In the genomic region with DNA sequence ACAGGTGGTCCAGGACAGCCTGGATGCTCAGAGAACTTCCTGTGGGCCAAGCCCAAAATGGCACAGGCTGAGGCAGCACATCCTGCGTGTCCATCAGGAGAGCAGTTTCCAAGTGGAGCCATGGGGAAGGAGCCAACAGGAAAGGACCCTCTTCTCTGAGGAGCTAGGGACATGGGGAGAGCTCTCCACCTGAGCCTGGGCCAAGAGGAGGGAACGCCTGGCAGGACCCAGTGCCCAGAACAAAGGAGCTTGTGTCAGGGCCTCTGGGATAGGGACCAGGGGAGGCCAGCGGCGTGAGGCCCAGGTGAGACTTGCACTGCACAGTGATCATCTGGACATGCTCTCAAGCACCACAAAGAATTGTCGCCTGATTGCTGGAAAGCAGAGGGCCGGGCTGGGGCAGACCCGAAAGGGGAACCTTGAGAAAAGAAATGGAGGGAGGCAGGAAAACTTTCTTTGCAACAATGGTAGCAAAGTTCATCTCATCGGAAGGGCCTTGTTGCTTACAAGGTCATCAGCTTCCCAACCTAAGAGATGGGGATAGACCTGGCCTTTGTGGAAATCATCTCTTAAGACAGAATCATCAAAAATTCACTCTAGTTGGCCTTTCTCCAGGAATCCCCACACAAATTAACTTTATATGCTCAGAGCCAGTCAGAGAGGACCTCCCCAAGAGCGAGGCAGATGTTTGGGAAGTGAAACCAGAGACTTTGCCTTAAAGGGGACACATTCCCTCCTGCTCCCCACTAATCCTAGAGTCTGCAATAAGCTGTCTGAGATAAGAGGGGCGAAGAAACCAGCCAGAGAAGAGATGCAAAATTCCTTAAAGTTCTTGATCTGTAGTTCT, we compare ENCODE assay signal across 21 cellular contexts. TPM values are rescaled to one million over a fixed set of nuclear protein-coding genes. Genes with fewer than 3 reads are reported as not detected.
DNase-seq lines count a peak whose midpoint lies in the region; ATAC-seq and TF ChIP-seq lines count a peak whose summit lies in the region.
"Had no signal": no experiment of that assay in that cellular context is flagged by ENCODE, and none has a peak within 500 bp of the region (broad histone marks: within the 10 kb centered on the region; RNA-seq: fewer than 3 reads in every experiment).

No MANE protein-coding gene starts in this region.

- intact Hi-C loops in natural killer cell (cut with micrococcal nuclease): no loop called here

- no peak for ATAC-seq in natural killer cell treated with Interleukin-12 subunit alpha and Interleukin-12 subunit beta and Interleukin-15 and Interleukin-18, amount 100 ng/mL, for 72 hours
- no peak for ATAC-seq in natural killer cell
- no peak for ATAC-seq in GM21723 (IDR thresholded peaks at IDR 0.05; ENCODE audit: unreplicated experiment)
- ATAC-seq: activated CD8-positive, alpha-beta memory T cell treated with anti-CD3 and anti-CD28 coated beads, Interleukin-2, amount 10 ng/mL, durations not matched to agents 7 days and 5 days; activated naive CD8-positive, alpha-beta T cell treated with anti-CD3 and anti-CD28 coated beads, Interleukin-2, amount 50 U/mL, for 24 hours; activated T-helper 17 cell treated with anti-CD3 and anti-CD28 coated beads, Interleukin-2, amount 50 U/mL, for 72 hours; gastroesophageal sphincter; mucosa of descending colon had no signal

- H3K36me3 Mint-ChIP-seq in natural killer cell treated with Interleukin-12 subunit alpha and Interleukin-12 subunit beta and Interleukin-15 and Interleukin-18, amount 100 ng/mL, for 72 hours: no peaks in the 10 kb centered on the region
- no peaks in the 10 kb centered on the region for H3K36me3 Mint-ChIP-seq in natural killer cell
- H3K36me3 Mint-ChIP-seq: activated CD8-positive, alpha-beta memory T cell treated with anti-CD3 and anti-CD28 coated beads, Interleukin-2, amount 10 ng/mL, durations not matched to agents 7 days and 5 days had no signal

- peak overlapping the region; percentile 91 for H3K27ac ChIP-seq in RWPE1

- no peak overlapping the region for H3K27ac Mint-ChIP-seq in natural killer cell treated with Interleukin-12 subunit alpha and Interleukin-12 subunit beta and Interleukin-15 and Interleukin-18, amount 100 ng/mL, for 72 hours
- no peak overlapping the region for H3K27ac Mint-ChIP-seq in natural killer cell
- H3K27ac Mint-ChIP-seq: activated CD8-positive, alpha-beta memory T cell treated with anti-CD3 and anti-CD28 coated beads, Interleukin-2, amount 10 ng/mL, durations not matched to agents 7 days and 5 days; activated naive CD8-positive, alpha-beta T cell treated with anti-CD3 and anti-CD28 coated beads, Interleukin-2, amount 50 U/mL, for 24 hours; CD4-positive, alpha-beta T cell had no signal

- peak; percentile 6 for DNase-seq in natural killer cell treated with Interleukin-12 subunit alpha and Interleukin-12 subunit beta and Interleukin-15 and Interleukin-18, amount 100 ng/mL, for 72 hours (ENCODE audit: low spot score)
- no peak for DNase-seq in natural killer cell
- no peak for DNase-seq in RWPE1 (ENCODE audit: low spot score)
- peak; percentile 59 for DNase-seq in iris pigment epithelial cell (ENCODE audit: low read depth)
- DNase-seq in central memory CD4-positive, alpha-beta T cell: no peak
- DNase-seq in effector CD4-positive, alpha-beta T cell: no peak
- DNase-seq in NCI-H2196 treated with DMSO at 0.1 percent for 48 hours (lab: John Stamatoyannopoulos, UW; ENCODE audit: unreplicated experiment): no peak
- DNase-seq: activated CD8-positive, alpha-beta memory T cell treated with anti-CD3 and anti-CD28 coated beads, Interleukin-2, amount 10 ng/mL, durations not matched to agents 7 days and 5 days; activated naive CD8-positive, alpha-beta T cell treated with anti-CD3 and anti-CD28 coated beads, Interleukin-2, amount 50 U/mL, for 24 hours; CD4-positive, alpha-beta T cell; dermis blood vessel endothelial cell; DND-41; erythroblast; KG1; mucosa of descending colon; NCI-H1105; NCI-H2107; NCI-H524 treated with DMSO at 0.1 percent for 48 hours had no signal

- peaks cover 17 to 28% of the 10 kb centered on the region in 2 donors for H3K27me3 Mint-ChIP-seq in natural killer cell treated with Interleukin-12 subunit alpha and Interleukin-12 subunit beta and Interleukin-15 and Interleukin-18, amount 100 ng/mL, for 72 hours
- peaks cover 10 to 29% of the 10 kb centered on the region in 2 donors for H3K27me3 Mint-ChIP-seq in natural killer cell (ENCODE audit: low read depth in 2 of 2)
- H3K27me3 Mint-ChIP-seq: CD4-positive, alpha-beta T cell had no signal

- no peaks in the 10 kb centered on the region for H3K9me3 Mint-ChIP-seq in natural killer cell treated with Interleukin-12 subunit alpha and Interleukin-12 subunit beta and Interleukin-15 and Interleukin-18, amount 100 ng/mL, for 72 hours
- no peaks in the 10 kb centered on the region for H3K9me3 Mint-ChIP-seq in natural killer cell
- H3K9me3 Mint-ChIP-seq: activated naive CD8-positive, alpha-beta T cell treated with anti-CD3 and anti-CD28 coated beads, Interleukin-2, amount 50 U/mL, for 24 hours; activated T-helper 17 cell treated with anti-CD3 and anti-CD28 coated beads, Interleukin-2, amount 50 U/mL, for 72 hours; CD4-positive, alpha-beta T cell had no signal

- no peak overlapping the region for H3K4me3 Mint-ChIP-seq in natural killer cell treated with Interleukin-12 subunit alpha and Interleukin-12 subunit beta and Interleukin-15 and Interleukin-18, amount 100 ng/mL, for 72 hours
- H3K4me3 Mint-ChIP-seq in natural killer cell: no peak overlapping the region
- H3K4me3 Mint-ChIP-seq: activated CD8-positive, alpha-beta memory T cell treated with anti-CD3 and anti-CD28 coated beads, Interleukin-2, amount 10 ng/mL, durations not matched to agents 7 days and 5 days; activated naive CD8-positive, alpha-beta T cell treated with anti-CD3 and anti-CD28 coated beads, Interleukin-2, amount 50 U/mL, for 24 hours; CD4-positive, alpha-beta T cell had no signal

- no peak for TF ChIP-seq CTCF in natural killer cell (IDR thresholded peaks at IDR 0.05)
- TF ChIP-seq CTCF in RWPE1 (conservative IDR thresholded peaks at IDR 0.05; ENCODE audit: low read depth): no peak

- CTCF ChIA-PET in RWPE1 (lab: Yijun Ruan, JAX): no interaction called here

- peaks cover 4 to 14% of the 10 kb centered on the region in 2 donors for H3K4me1 Mint-ChIP-seq in natural killer cell treated with Interleukin-12 subunit alpha and Interleukin-12 subunit beta and Interleukin-15 and Interleukin-18, amount 100 ng/mL, for 72 hours (ENCODE audit: low read depth in 2 of 2)
- peaks cover 0 to 6% of the 10 kb centered on the region in 2 donors for H3K4me1 Mint-ChIP-seq in natural killer cell

- POLR2A ChIA-PET in RWPE1 (lab: Yijun Ruan, JAX; ENCODE audit: low non-redundant PET): no interaction called here

RNA-seq across cellular contexts. Expression of a gene that starts 47.7 kb away (rescaled TPM):
- under 1 TPM in 1 of 2 donors, not detected in 1; 0.28 TPM for total RNA-seq in natural killer cell treated with Interleukin-12 subunit alpha and Interleukin-12 subunit beta and Interleukin-15 and Interleukin-18, amount 100 ng/mL, for 72 hours
- 1 to 10 TPM; 1.5 to 4.4 (median 2.2) TPM for total RNA-seq in natural killer cell

Comparison
In these comparisons a context has a peak if more than half of its experiments do, and no peak if none do; other contexts are left out.
1. DNase-seq: peak in natural killer cell treated with Interleukin-12 subunit alpha and Interleukin-12 subunit beta and Interleukin-15 and Interleukin-18, amount 100 ng/mL, for 72 hours (single experiment) and iris pigment epithelial cell (single experiment); none in natural killer cell (single experiment), RWPE1 (single experiment), central memory CD4-positive, alpha-beta T cell (single experiment), effector CD4-positive, alpha-beta T cell (single experiment) and NCI-H2196 treated with DMSO at 0.1 percent for 48 hours (single experiment).